In genomic region chr10:132964707-132965410, GRCh38 we compare ENCODE assay signal across 12 cellular contexts. TPM values are rescaled to one million over a fixed set of nuclear protein-coding genes. Genes with fewer than 3 reads are reported as not detected.
A peak's percentile ranks its signal among the peaks of the same experiment; 100 is the strongest.
DNase-seq lines count a peak whose midpoint lies in the region; ATAC-seq, FAIRE-seq and TF ChIP-seq lines count a peak whose summit lies in the region.
"Not testable (repeated sequence)": the region's sequence is repeated elsewhere in the genome, so short reads cannot be mapped to it uniquely, and the experiment has no call there.
"Had no signal": no experiment of that assay in that cellular context is flagged by ENCODE, and none has a peak within 500 bp of the region (broad histone marks: within the 10 kb centered on the region; RNA-seq: fewer than 3 reads in every experiment).

No MANE protein-coding gene starts in this region.

- not testable (repeated sequence) for H3K9me3 Mint-ChIP-seq in activated naive CD8-positive, alpha-beta T cell treated with anti-CD3 and anti-CD28 coated beads for 36 hours; natural killer cell

- not testable (repeated sequence) for H3K36me3 Mint-ChIP-seq in activated naive CD8-positive, alpha-beta T cell treated with anti-CD3 and anti-CD28 coated beads for 36 hours; natural killer cell

- H3K4me1 ChIP-seq in esophagus (ENCODE audit: control insufficient read depth in 2 of 2, insufficient read depth in 2 of 2, low read length in 1 of 2) = peaks cover 8 to 13% of the 10 kb centered on the region in 2 donors
- H3K4me1 ChIP-seq in iPS-20b (ENCODE audit: insufficient read depth, low read length) = not testable (repeated sequence)
- peaks cover 8 to 14% of the 10 kb centered on the region in 2 donors for H3K4me1 ChIP-seq in thyroid gland

- not testable (repeated sequence) for H3K9me3 ChIP-seq in esophagus (ENCODE audit: control insufficient read depth in 2 of 2, insufficient read depth in 1 of 2, low read depth in 1 of 2, low read length in 1 of 2); iPS-20b (ENCODE audit: insufficient read depth, low read depth, low read length); thyroid gland

- H3K36me3 ChIP-seq in esophagus (ENCODE audit: control insufficient read depth in 2 of 2, insufficient read depth in 2 of 2, low read length in 1 of 2); iPS-20b (ENCODE audit: insufficient read depth, low read depth, low read length); thyroid gland: not testable (repeated sequence)

- H3K27me3 Mint-ChIP-seq in activated naive CD8-positive, alpha-beta T cell treated with anti-CD3 and anti-CD28 coated beads for 36 hours = peaks cover 19% of the 10 kb centered on the region
- peaks cover 18 to 25% of the 10 kb centered on the region in 2 donors for H3K27me3 Mint-ChIP-seq in natural killer cell (ENCODE audit: low read depth in 2 of 2)

- peak in 1 of 3 donors; percentile 26 for ATAC-seq in natural killer cell

- WGBS in esophagus, 2 donors = 45 to 60% methylated on average over 43 of the region's 43 CpGs
- 49 to 68% methylated on average over 33 to 36 of the region's 43 CpGs for WGBS in thyroid gland, 2 donors

- not testable (repeated sequence) for H3K27me3 ChIP-seq in esophagus (ENCODE audit: control insufficient read depth in 1 of 2, insufficient read depth in 2 of 2, low read length in 2 of 2); thyroid gland
- peaks cover 12% of the 10 kb centered on the region; the same call in 1 of the 2 replicates for H3K27me3 ChIP-seq in iPS-20b (ENCODE audit: insufficient read depth, low read length)

- H3K4me3 ChIP-seq in esophagus (ENCODE audit: low read depth in 1 of 2, low read length in 2 of 2) (peak overlapping the region; percentile 36 to 46), iPS-20b (ENCODE audit: low read length) (peak overlapping the region; percentile 16; the same call in 1 of the 2 replicates), thyroid gland (replicated peaks in 1 of 3) (peak overlapping the region in 2 of 3 donors; percentile 26 to 49)

- TF ChIP-seq POLR2A in thyroid gland (IDR thresholded peaks at IDR 0.05) = not testable (repeated sequence)

- peak overlapping the region; percentile 26 for H3K4me3 Mint-ChIP-seq in activated naive CD8-positive, alpha-beta T cell treated with anti-CD3 and anti-CD28 coated beads for 36 hours
- peak overlapping the region; percentile 40 for H3K4me3 Mint-ChIP-seq in natural killer cell

- TF ChIP-seq CTCF in VCaP (conservative IDR thresholded peaks at IDR 0.05); natural killer cell (IDR thresholded peaks at IDR 0.05); thyroid gland (IDR thresholded peaks at IDR 0.05): not testable (repeated sequence)

- H3K4me1 Mint-ChIP-seq in activated naive CD8-positive, alpha-beta T cell treated with anti-CD3 and anti-CD28 coated beads for 36 hours = peaks cover 18% of the 10 kb centered on the region
- peaks cover 14 to 23% of the 10 kb centered on the region in 2 donors for H3K4me1 Mint-ChIP-seq in natural killer cell

- not testable (repeated sequence) for H3K9ac ChIP-seq in iPS-20b (ENCODE audit: low read depth, low read length)

- peak; percentile 57 for FAIRE-seq in G401.6 (lab: Jason Lieb, UNC)

- H3K27ac Mint-ChIP-seq in activated naive CD8-positive, alpha-beta T cell treated with anti-CD3 and anti-CD28 coated beads for 36 hours; natural killer cell: not testable (repeated sequence)

- DNase-seq in activated naive CD8-positive, alpha-beta T cell treated with anti-CD3 and anti-CD28 coated beads for 36 hours; natural killer cell: not testable (repeated sequence)
- peak; percentile 43 for DNase-seq in stimulated activated CD4-positive, alpha-beta T cell treated with anti-CD3 and anti-CD28 coated beads, Interleukin-15, amount 100 ng/mL, for 24 hours
- peak in 1 of 2 donors; percentile 69 for DNase-seq in thyroid gland

- intact Hi-C loops in natural killer cell (cut with micrococcal nuclease); thyroid gland (cut with DNase I): not testable (repeated sequence)

- H3K27ac ChIP-seq in VCaP = peak overlapping the region; percentile 85
- H3K27ac ChIP-seq in esophagus (ENCODE audit: low read depth in 2 of 2, low read length in 1 of 2) = peak overlapping the region; percentile 44 to 52
- not testable (repeated sequence) for H3K27ac ChIP-seq in iPS-20b (ENCODE audit: low read length)
- peak overlapping the region in 1 of 3 donors; percentile 76 for H3K27ac ChIP-seq in thyroid gland

RNA-seq across cellular contexts. Expression of gene CFAP46, which starts 22.5 kb away (rescaled TPM):
- total RNA-seq in activated naive CD8-positive, alpha-beta T cell treated with anti-CD3 and anti-CD28 coated beads for 36 hours = 1 to 10 TPM; 1.1 to 1.5 TPM
- under 1 TPM; 0.40 to 0.73 TPM for polyA plus RNA-seq in esophagus
- total RNA-seq in natural killer cell (under 1 TPM in 1 of 3 donors, not detected in 2; 0.35 TPM), thyroid gland (10 to 100 TPM in 1 of 4 donors, 1 to 10 TPM in 3; 3.6 to 12.7 (median 9.1) TPM)
- total RNA-seq: activated naive CD4-positive, alpha-beta T cell treated with anti-CD3 and anti-CD28 coated beads for 36 hours; Calu3; myocyte; Peyer's patch had no signal
